28 cellular contexts compared by ENCODE assay signal in the genomic region with DNA sequence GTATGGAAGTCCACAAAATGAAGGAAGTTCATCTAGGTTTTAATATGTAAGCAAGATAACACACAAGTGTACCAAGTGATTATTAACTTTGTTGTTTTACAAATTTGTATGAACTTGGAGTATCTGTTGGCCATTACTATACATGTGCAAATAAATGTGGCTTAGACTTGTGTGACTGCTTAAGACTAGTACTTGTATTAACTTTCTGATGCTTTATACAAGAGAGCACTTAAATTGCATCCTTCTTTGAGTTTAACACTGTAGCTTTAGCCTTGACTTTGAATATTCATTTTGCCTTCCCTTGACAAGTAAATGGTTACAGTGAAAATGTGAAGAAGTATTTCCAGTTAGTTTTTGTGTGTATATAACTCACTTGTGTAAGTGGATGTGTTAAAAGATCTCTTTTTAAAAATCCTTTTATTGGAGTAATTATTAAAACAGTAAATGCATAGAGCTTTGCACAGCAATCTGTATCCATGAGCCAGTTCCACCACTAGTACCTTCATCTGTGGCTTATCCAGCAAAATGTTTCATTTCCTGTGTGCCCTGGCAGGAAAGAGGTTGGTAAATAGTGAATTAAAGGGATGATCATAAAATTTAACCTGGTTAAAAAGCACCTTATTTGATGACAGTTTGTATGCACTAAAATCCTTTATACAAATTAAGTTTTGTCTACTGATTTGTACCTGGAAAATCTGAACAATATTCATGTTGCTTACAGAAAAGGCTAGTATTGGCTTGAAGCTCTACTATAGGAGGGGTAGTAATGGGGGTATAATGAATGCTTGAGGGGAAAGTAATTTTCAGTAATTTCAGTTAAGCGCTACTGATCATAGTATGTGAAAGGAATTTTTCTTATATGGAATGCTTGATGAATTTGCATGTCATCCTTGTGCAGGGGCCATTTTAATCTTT. TPM values are rescaled to one million over a fixed set of nuclear protein-coding genes. Genes with fewer than 3 reads are reported as not detected.
A peak's percentile ranks its signal among the peaks of the same experiment; 100 is the strongest.
DNase-seq lines count a peak whose midpoint lies in the region; ATAC-seq, FAIRE-seq and TF ChIP-seq lines count a peak whose summit lies in the region.
"Had no signal": no experiment of that assay in that cellular context is flagged by ENCODE, and none has a peak within 500 bp of the region (broad histone marks: within the 10 kb centered on the region; RNA-seq: fewer than 3 reads in every experiment).

No MANE protein-coding gene starts in this region.

- no peak overlapping the region for H3K4me3 Mint-ChIP-seq in stimulated activated effector memory CD8-positive, alpha-beta T cell treated with anti-CD3 and anti-CD28 coated beads, Interleukin-12 subunit alpha, Interleukin-12 subunit beta, amount 100 ng/mL, for 72 hours
- H3K4me3 Mint-ChIP-seq: activated T-helper 1 cell treated with anti-CD3 and anti-CD28 coated beads, Interleukin-12 subunit alpha, Interleukin-12 subunit beta, Interleukin-2, Interleukin-4 antibody, amounts not matched to agents 30 ng/mL and 10 ng/mL and 1 ng/mL, durations not matched to agents 14 hours and 24 hours and 36 hours; naive B cell; T-helper 17 cell had no signal

- WGBS in HepG2 (ENCODE audit: low lambda C conversion rate), result 99% methylated on average over 1 of the region's 1 CpG
- WGBS in right lobe of liver (ENCODE audit: insufficient coverage, low coverage, low lambda C conversion rate, missing lambda C conversion rate), result 86% methylated on average over 1 of the region's 1 CpG
- 100% methylated on average over 1 of the region's 1 CpG; no CpG with 5 or more reads in 1 of the 2 experiments for WGBS in H1 (ENCODE audit: extremely low coverage in 1 of 2, insufficient coverage in 1 of 2, insufficient read length in 1 of 2, insufficient replicate concordance in 2 of 2, low coverage in 1 of 2, low lambda C conversion rate in 2 of 2, missing lambda C conversion rate in 1 of 2), 2 experiments

- no peak overlapping the region for H4K91ac ChIP-seq in H1 (replicated peaks; ENCODE audit: insufficient read length, low read length)

- no peak overlapping the region for H3K18ac ChIP-seq in H1 (ENCODE audit: extremely low read depth, low read length)

- in situ Hi-C loops in HepG2 (cut with HindIII; ENCODE audit: extremely low pct_ligation_motif_present, low pct_unique_long_range_greater_than_20kb), result no loop called here

- no peak for TF ChIP-seq RAD21 in HepG2 (CRISPR knock-in tag; IDR thresholded peaks at IDR 0.05)
- TF ChIP-seq RAD21 in H1 (IDR thresholded peaks at IDR 0.05 in 1 of 2, conservative IDR thresholded peaks at IDR 0.05 in 1 of 2; ENCODE audit: low read depth in 2 of 2, low read length in 2 of 2), result no peak

- no peak for TF ChIP-seq EP300 in HepG2 (IDR thresholded peaks at IDR 0.05; ENCODE audit: low read depth in 2 of 2, low read length in 2 of 2)
- TF ChIP-seq EP300 in HepG2 (CRISPR knock-in tag; IDR thresholded peaks at IDR 0.05; ENCODE audit: borderline replicate concordance), result no peak
- TF ChIP-seq EP300 in H1 (IDR thresholded peaks at IDR 0.05; ENCODE audit: borderline replicate concordance in 1 of 2, low read depth in 2 of 2, low read length in 2 of 2), result no peak

- H3K9me3 ChIP-seq in HepG2 (ENCODE audit: low read length) (no peaks in the 10 kb centered on the region), right lobe of liver (no peaks in the 10 kb centered on the region), PC-3 (ENCODE audit: low read length) (no peaks in the 10 kb centered on the region), H1 (ENCODE audit: insufficient read depth in 2 of 2, low read depth in 1 of 2, low read length in 1 of 2) (no peaks in the 10 kb centered on the region)
- H3K9me3 ChIP-seq: left ventricle myocardium inferior, ovary had no signal

- TF ChIP-seq POLR2A in HepG2 (IDR thresholded peaks at IDR 0.05; ENCODE audit: insufficient read depth in 1 of 2, low read depth in 2 of 2, low read length in 2 of 2), result peak; percentile 19 to 23
- TF ChIP-seq POLR2A in right lobe of liver (IDR thresholded peaks at IDR 0.05), result no peak
- TF ChIP-seq POLR2A in H1 (IDR thresholded peaks at IDR 0.05; ENCODE audit: control extremely low read depth in 1 of 2, low read depth in 2 of 2, low read length in 2 of 2), result peak; percentile 24 to 68; a peak in 2 of 3 replicates

- H4K8ac ChIP-seq in H1 (ENCODE audit: extremely low read depth, insufficient read depth, low read length), result no peak overlapping the region

- H4K20me1 ChIP-seq in HepG2 (ENCODE audit: insufficient read depth, low read length), result no peaks in the 10 kb centered on the region; the same call in none of the 2 replicates
- peaks cover 25% of the 10 kb centered on the region; the same call in 1 of the 2 replicates for H4K20me1 ChIP-seq in PC-3 (ENCODE audit: low read length)
- H4K20me1 ChIP-seq in H1 (replicated peaks in 1 of 2; ENCODE audit: control insufficient read depth in 1 of 2, insufficient read depth in 2 of 2, low read length in 2 of 2), result peaks cover 4 to 8% of the 10 kb centered on the region in 2 experiments

- no peaks in the 10 kb centered on the region for H3K9me3 Mint-ChIP-seq in stimulated activated effector memory CD8-positive, alpha-beta T cell treated with anti-CD3 and anti-CD28 coated beads, Interleukin-12 subunit alpha, Interleukin-12 subunit beta, amount 100 ng/mL, for 72 hours
- H3K9me3 Mint-ChIP-seq: activated T-helper 1 cell treated with anti-CD3 and anti-CD28 coated beads, Interleukin-12 subunit alpha, Interleukin-12 subunit beta, Interleukin-2, Interleukin-4 antibody, amounts not matched to agents 30 ng/mL and 10 ng/mL and 1 ng/mL, durations not matched to agents 14 hours and 24 hours and 36 hours; naive B cell had no signal

- H3K27ac Mint-ChIP-seq in stimulated activated effector memory CD8-positive, alpha-beta T cell treated with anti-CD3 and anti-CD28 coated beads, Interleukin-12 subunit alpha, Interleukin-12 subunit beta, amount 100 ng/mL, for 72 hours, result peak overlapping the region; percentile 24
- H3K27ac Mint-ChIP-seq: activated T-helper 1 cell treated with anti-CD3 and anti-CD28 coated beads, Interleukin-12 subunit alpha, Interleukin-12 subunit beta, Interleukin-2, Interleukin-4 antibody, amounts not matched to agents 30 ng/mL and 10 ng/mL and 1 ng/mL, durations not matched to agents 14 hours and 24 hours and 36 hours; T-helper 17 cell had no signal

- H3K4me1 ChIP-seq in HepG2 (ENCODE audit: insufficient read depth, low read length), result peaks cover 45% of the 10 kb centered on the region
- H3K4me1 ChIP-seq in right lobe of liver, result peaks cover 0 to under 1% (median 0%) of the 10 kb centered on the region in 4 donors
- peaks cover 6% of the 10 kb centered on the region for H3K4me1 ChIP-seq in PC-3 (ENCODE audit: insufficient read depth, low read length)
- H3K4me1 ChIP-seq in H1 (replicated peaks in 1 of 4; ENCODE audit: control insufficient read depth in 3 of 4, insufficient read depth in 4 of 4, low read length in 3 of 4), result peaks cover 0 to 10% (median 4%) of the 10 kb centered on the region in 4 experiments; a peak in 4 of 7 replicates

- H3K4me2 ChIP-seq in HepG2 (ENCODE audit: low read depth, low read length) (no peak overlapping the region), PC-3 (ENCODE audit: low read length) (no peak overlapping the region), H1 (ENCODE audit: insufficient read depth in 1 of 2, low read depth in 2 of 2, low read length in 2 of 2) (no peak overlapping the region)

- H3F3A ChIP-seq in PC-3 (ENCODE audit: low read length, unreplicated experiment), result peaks cover 38% of the 10 kb centered on the region

- no peak overlapping the region for H3K23ac ChIP-seq in H1 (ENCODE audit: insufficient read length)

- H3K79me1 ChIP-seq in H1 (ENCODE audit: low read depth, low read length), result no peaks in the 10 kb centered on the region; the same call in none of the 2 replicates

- POLR2A ChIA-PET in HepG2 (lab: Yijun Ruan, JAX) (interaction anchor here (0.8 to 9.0 kb wide), 6 partner anchors 8 to 83 kb away, joined by 3 to 99 read pairs (median 4); a partner anchor contains a TSS), PC-3 (lab: Charles Lee; ENCODE audit: unreplicated experiment) (interaction anchor here (1.2 kb wide), 1 partner anchor 13 kb away, joined by 5 read pairs; a partner anchor contains a TSS), H1 (lab: Charles Lee; ENCODE audit: partially characterized antibody) (interaction anchor here (0.6 to 13.8 kb wide), 10 partner anchors 9 to 183 kb away, joined by 3 to 219 read pairs (median 3); a partner anchor contains a TSS)

- FAIRE-seq in HepG2 (lab: Jason Lieb, UNC) (no peak), H1 (lab: Jason Lieb, UNC) (no peak)

- ATAC-seq in HepG2 (no peak), right lobe of liver (no peak), PC-3 (peak; percentile 51)
- no peak for ATAC-seq in stimulated activated effector memory CD8-positive, alpha-beta T cell treated with anti-CD3 and anti-CD28 coated beads, Interleukin-12 subunit alpha, Interleukin-12 subunit beta, amount 100 ng/mL, for 72 hours
- ATAC-seq: SK-N-SH treated with all-trans-retinoic acid at 6 μM for 48 hours, T-helper 17 cell had no signal

- H3K27ac ChIP-seq in HepG2 (ENCODE audit: extremely low read length, insufficient read depth, low read length) (peak overlapping the region; percentile 4), right lobe of liver (no peak overlapping the region), PC-3 (ENCODE audit: low read length) (no peak overlapping the region), H1 (ENCODE audit: low read depth, low read length) (no peak overlapping the region)
- H3K27ac ChIP-seq: C4-2B, left ventricle myocardium inferior, ovary had no signal

- peaks cover 38 to 63% of the 10 kb centered on the region in 2 experiments for H3K36me3 ChIP-seq in HepG2 (replicated peaks in 1 of 2; ENCODE audit: control insufficient read depth in 1 of 2, insufficient read depth in 2 of 2, low read length in 2 of 2)
- H3K36me3 ChIP-seq in right lobe of liver, result peaks cover 20 to 66% (median 42%) of the 10 kb centered on the region in 4 donors
- H3K36me3 ChIP-seq in PC-3 (ENCODE audit: low read depth, low read length), result peaks cover 56% of the 10 kb centered on the region
- peaks cover 30 to 71% (median 54%) of the 10 kb centered on the region in 4 experiments for H3K36me3 ChIP-seq in H1 (ENCODE audit: control insufficient read depth in 2 of 4, insufficient read depth in 4 of 4, low read length in 3 of 4)
- H3K36me3 ChIP-seq: ovary had no signal

- no peak overlapping the region for H2BK15ac ChIP-seq in H1 (ENCODE audit: low read length)

- no peak overlapping the region for H3K56ac ChIP-seq in H1 (replicated peaks; ENCODE audit: insufficient read length, low read depth, low read length)

- H3K4me3 ChIP-seq in HepG2 (replicated peaks in 1 of 3; ENCODE audit: insufficient read depth in 1 of 3, low read depth in 2 of 3, low read length in 3 of 3), result no peak overlapping the region
- H3K4me3 ChIP-seq in right lobe of liver, result no peak overlapping the region
- no peak overlapping the region for H3K4me3 ChIP-seq in PC-3 (ENCODE audit: low read length)
- no peak overlapping the region for H3K4me3 ChIP-seq in H1 (ENCODE audit: extremely low read depth in 1 of 4, insufficient read depth in 2 of 4, low read depth in 3 of 4, low read length in 4 of 4)
- H3K4me3 ChIP-seq: left ventricle myocardium inferior, ovary had no signal

- H3K14ac ChIP-seq in H1 (ENCODE audit: insufficient read length), result no peak overlapping the region

- H3K27me3 ChIP-seq in HepG2 (ENCODE audit: control insufficient read depth in 1 of 2, insufficient read depth in 2 of 2, low read length in 2 of 2), result no peaks in the 10 kb centered on the region
- no peaks in the 10 kb centered on the region for H3K27me3 ChIP-seq in right lobe of liver
- H3K27me3 ChIP-seq in PC-3 (ENCODE audit: low read length), result no peaks in the 10 kb centered on the region
- no peaks in the 10 kb centered on the region for H3K27me3 ChIP-seq in H1 (replicated peaks in 1 of 4; ENCODE audit: control insufficient read depth in 3 of 4, extremely low read depth in 1 of 4, insufficient read depth in 3 of 4, low read length in 3 of 4)
- H3K27me3 ChIP-seq: ovary had no signal

- no peak overlapping the region for H3K9ac ChIP-seq in HepG2 (ENCODE audit: insufficient read depth, low read depth, low read length)
- H3K9ac ChIP-seq in PC-3 (ENCODE audit: low read length), result no peak overlapping the region
- no peak overlapping the region for H3K9ac ChIP-seq in H1 (replicated peaks in 1 of 4; ENCODE audit: extremely low read depth in 1 of 4, low read depth in 3 of 4, low read length in 3 of 4)

- H2AFZ ChIP-seq in HepG2 (ENCODE audit: low read length) (no peak overlapping the region), PC-3 (ENCODE audit: low read length) (no peak overlapping the region), H1 (ENCODE audit: low read length) (no peak overlapping the region)

- no peaks in the 10 kb centered on the region for H3K9me2 ChIP-seq in PC-3 (replicated peaks; ENCODE audit: low read length)

- TF ChIP-seq CTCF in HepG2 (CRISPR knock-in tag; IDR thresholded peaks at IDR 0.05), result no peak
- no peak for TF ChIP-seq CTCF in right lobe of liver (IDR thresholded peaks at IDR 0.05)
- TF ChIP-seq CTCF in PC-3 (conservative IDR thresholded peaks at IDR 0.05; ENCODE audit: low read depth, low read length), result no peak
- TF ChIP-seq CTCF in H1 (IDR thresholded peaks at IDR 0.05; ENCODE audit: control extremely low read depth in 1 of 3, insufficient read depth in 1 of 3, low read depth in 1 of 3, low read length in 3 of 3), result no peak

- no peak overlapping the region for H2BK120ac ChIP-seq in H1 (replicated peaks; ENCODE audit: low read depth, low read length)

- no peak overlapping the region for H2BK20ac ChIP-seq in H1 (ENCODE audit: low read length)

- H3K79me2 ChIP-seq in HepG2 (ENCODE audit: insufficient read depth, low read length), result peaks cover 12% of the 10 kb centered on the region
- H3K79me2 ChIP-seq in PC-3 (ENCODE audit: low read length), result peaks cover 33% of the 10 kb centered on the region
- H3K79me2 ChIP-seq in H1 (ENCODE audit: control insufficient read depth in 1 of 2, insufficient read depth in 2 of 2, low read length in 2 of 2), result peaks cover 0 to 21% of the 10 kb centered on the region in 2 experiments; a peak in 3 of 4 replicates

- no peak overlapping the region for H3K4ac ChIP-seq in H1 (replicated peaks; ENCODE audit: insufficient read length, low read depth, low read length)

- no peaks in the 10 kb centered on the region; the same call in 1 of the 2 replicates for H3K23me2 ChIP-seq in H1 (ENCODE audit: low read depth, low read length)

- no peak overlapping the region for H2BK12ac ChIP-seq in H1 (ENCODE audit: low read depth, low read length)

- peaks cover 20% of the 10 kb centered on the region for H3K36me3 Mint-ChIP-seq in stimulated activated effector memory CD8-positive, alpha-beta T cell treated with anti-CD3 and anti-CD28 coated beads, Interleukin-12 subunit alpha, Interleukin-12 subunit beta, amount 100 ng/mL, for 72 hours

- intact Hi-C loops in HepG2 (cut with micrococcal nuclease; ENCODE audit: unreplicated experiment) (no loop called here), right lobe of liver (cut with DNase I) (no loop called here), PC-3 (cut with micrococcal nuclease) (no loop called here)

- BruUV-seq in HepG2 (replicated peaks; lab: Mats Ljungman, UMichigan) (no TSS peak), PC-3 (replicated peaks; lab: Mats Ljungman, UMichigan) (no TSS peak)

- H3K4me1 Mint-ChIP-seq in stimulated activated effector memory CD8-positive, alpha-beta T cell treated with anti-CD3 and anti-CD28 coated beads, Interleukin-12 subunit alpha, Interleukin-12 subunit beta, amount 100 ng/mL, for 72 hours, result peaks cover 17% of the 10 kb centered on the region

- no peak overlapping the region for H2AK5ac ChIP-seq in H1 (ENCODE audit: low read depth, low read length)

- H4K5ac ChIP-seq in H1 (ENCODE audit: insufficient read length, low read depth, low read length), result no peak overlapping the region

- no peak for DNase-seq in HepG2 (ENCODE audit: low spot score)
- no peak for DNase-seq in right lobe of liver
- DNase-seq in PC-3, result peak; percentile 17
- DNase-seq in H1 (ENCODE audit: low read depth in 1 of 2, low spot score in 2 of 2), result no peak
- peak in 1 of 2 donors; percentile 20 for DNase-seq in stimulated activated effector memory CD8-positive, alpha-beta T cell treated with anti-CD3 and anti-CD28 coated beads, Interleukin-12 subunit alpha, Interleukin-12 subunit beta, amount 100 ng/mL, for 72 hours (ENCODE audit: low spot score in 2 of 2)
- DNase-seq in COLO668 (lab: John Stamatoyannopoulos, UW; ENCODE audit: unreplicated experiment), result no peak
- no peak for DNase-seq in NCI-H2107 (lab: John Stamatoyannopoulos, UW)
- no peak for DNase-seq in stimulated activated CD4-positive, alpha-beta T cell treated with anti-CD3 and anti-CD28 coated beads, Interleukin-4, amount 100 ng/mL, for 24 hours
- DNase-seq: activated CD4-positive, alpha-beta T cell treated with anti-CD3 and anti-CD28 coated beads for 48 hours; dermis blood vessel endothelial cell; DMS79 treated with DMSO at 0.1 percent for 48 hours; GF-D8; HCEC 1CT; hypothalamus; islet precursor cell; KBM-7; left ventricle myocardium inferior; MM.1S; naive B cell; NCI-H1417; NCI-H446; ovary; retina; stimulated activated CD4-positive, alpha-beta T cell treated with anti-CD3 and anti-CD28 coated beads, Interleukin-2, amount 100 ng/mL, for 24 hours; T-helper 17 cell had no signal

- CTCF ChIA-PET in HepG2 (lab: Yijun Ruan, JAX; ENCODE audit: low intra/inter-chr PET ratio, low total read pairs), result no interaction called here
- CTCF ChIA-PET in PC-3 (lab: Charles Lee), result no interaction called here
- CTCF ChIA-PET in H1 (lab: Charles Lee; ENCODE audit: partially characterized antibody), result no interaction called here

- no peak overlapping the region for H2BK5ac ChIP-seq in H1 (ENCODE audit: low read depth, low read length)

RNA-seq across cellular contexts. Expression of a gene that starts 8.0 kb away (rescaled TPM):
- total RNA-seq in HepG2 (2016; rRNA removed; fragmentation: Illumina TruSeq; extraction: Trizol) (110 and 214 TPM in 2 replicates), right lobe of liver (10 to 100 TPM; 12.2 to 42.0 (median 23.8) TPM), PC-3 (2014; rRNA removed) (36.7 and 45.6 TPM in 2 replicates)
- total RNA-seq in HepG2 (2016; cell fraction: cytosol; rRNA removed; fragmentation: Illumina TruSeq; extraction: Trizol; ENCODE audit: low read depth), result 47.1 and 48.8 TPM in 2 replicates
- 105 and 215 TPM in 2 replicates for total RNA-seq in HepG2 (2016; cell fraction: insoluble cytoplasmic fraction; rRNA removed; fragmentation: Illumina TruSeq; extraction: Trizol)
- 22.0 and 26.0 TPM in 2 replicates for total RNA-seq in HepG2 (2016; cell fraction: membrane; rRNA removed; fragmentation: Illumina TruSeq; extraction: Trizol)
- total RNA-seq in HepG2 (2016; cell fraction: nucleus; rRNA removed; fragmentation: Illumina TruSeq; extraction: Trizol), result 407 and 445 TPM in 2 replicates
- polyA plus RNA-seq in HepG2 (2011; rRNA removed) (58.0 and 58.6 TPM in 2 replicates), H1 (2011; rRNA removed) (27.5 and 56.5 TPM in 2 replicates)
- polyA plus RNA-seq in HepG2 (2011; cell fraction: cytosol; rRNA removed), result 22.1 and 29.7 TPM in 2 replicates
- 315 and 430 TPM in 2 replicates for polyA plus RNA-seq in HepG2 (2011; cell fraction: nucleus; rRNA removed)
- 184 and 252 TPM in 2 replicates for polyA plus RNA-seq in HepG2 (2012)
- 4.4 and 5.0 TPM in 2 replicates for polyA plus RNA-seq in HepG2 (2016; cell fraction: cytosol; fragmentation: Illumina TruSeq; extraction: Trizol; ENCODE audit: low read depth)
- polyA plus RNA-seq in HepG2 (2016; cell fraction: insoluble cytoplasmic fraction; fragmentation: Illumina TruSeq; extraction: Trizol; ENCODE audit: low read depth), result 155 and 157 TPM in 2 replicates
- polyA plus RNA-seq in HepG2 (2016; cell fraction: membrane; fragmentation: Illumina TruSeq; extraction: Trizol; ENCODE audit: low read depth), result 13.0 and 14.4 TPM in 2 replicates
- polyA plus RNA-seq in HepG2 (2016; cell fraction: nucleus; fragmentation: Illumina TruSeq; extraction: Trizol; ENCODE audit: insufficient read depth, low read depth), result 1,319 and 1,369 TPM in 2 replicates
- polyA minus RNA-seq in HepG2 (2011; rRNA and poly(A)+ RNA removed; ENCODE audit: low replicate concordance), result 19.2 and 20.9 TPM in 2 replicates
- 15.5 and 21.0 TPM in 2 replicates for polyA minus RNA-seq in HepG2 (2011; cell fraction: cytosol; rRNA and poly(A)+ RNA removed)
- polyA minus RNA-seq in HepG2 (2011; cell fraction: nucleus; rRNA and poly(A)+ RNA removed), result 311 and 317 TPM in 2 replicates
- total RNA-seq in H1 (2021; fragmentation: NEBNext Ultra II Directional; extraction: Animal tissue kit (Norgen Biotek cat#: 25700)), result 113 and 121 TPM in 2 replicates
- 76.5 TPM for polyA plus RNA-seq in H1 (2011; cell fraction: cytosol; rRNA removed)
- polyA plus RNA-seq in H1 (2011; cell fraction: nucleus; rRNA removed), result 78.4 TPM
- polyA plus RNA-seq in H1 (2012, experiment 1 of 2), result 139 to 224 TPM (median 157 TPM) in 4 replicates
- polyA plus RNA-seq in H1 (2012, experiment 2 of 2), result 12.1 TPM
- polyA plus RNA-seq in H1 (2013, experiment 1 of 2), result 196 TPM
- 174 TPM for polyA plus RNA-seq in H1 (2013, experiment 2 of 2)
- polyA minus RNA-seq in H1 (2011; rRNA and poly(A)+ RNA removed), result 21.5 and 24.9 TPM in 2 replicates
- 21.4 TPM for polyA minus RNA-seq in H1 (2011; cell fraction: cytosol; rRNA and poly(A)+ RNA removed)
- polyA minus RNA-seq in H1 (2011; cell fraction: nucleus; rRNA and poly(A)+ RNA removed), result 71.4 TPM

RNA-seq across cellular contexts. Expression of a gene that starts 12.9 kb away (rescaled TPM):
- total RNA-seq in HepG2 (2016; rRNA removed; fragmentation: Illumina TruSeq; extraction: Trizol), result 51.2 and 77.5 TPM in 2 replicates
- total RNA-seq in HepG2 (2016; cell fraction: cytosol; rRNA removed; fragmentation: Illumina TruSeq; extraction: Trizol; ENCODE audit: low read depth), result 9.2 and 9.8 TPM in 2 replicates
- 48.6 and 74.0 TPM in 2 replicates for total RNA-seq in HepG2 (2016; cell fraction: insoluble cytoplasmic fraction; rRNA removed; fragmentation: Illumina TruSeq; extraction: Trizol)
- 22.7 and 27.3 TPM in 2 replicates for total RNA-seq in HepG2 (2016; cell fraction: membrane; rRNA removed; fragmentation: Illumina TruSeq; extraction: Trizol)
- 47.2 and 50.6 TPM in 2 replicates for total RNA-seq in HepG2 (2016; cell fraction: nucleus; rRNA removed; fragmentation: Illumina TruSeq; extraction: Trizol)
- polyA plus RNA-seq in HepG2 (2011; rRNA removed), result 29.8 and 34.3 TPM in 2 replicates
- 19.3 and 27.7 TPM in 2 replicates for polyA plus RNA-seq in HepG2 (2011; cell fraction: cytosol; rRNA removed)
- polyA plus RNA-seq in HepG2 (2011; cell fraction: nucleus; rRNA removed), result 37.2 and 38.5 TPM in 2 replicates
- 35.0 and 40.6 TPM in 2 replicates for polyA plus RNA-seq in HepG2 (2012)
- 3.4 and 3.5 TPM in 2 replicates for polyA plus RNA-seq in HepG2 (2016; cell fraction: cytosol; fragmentation: Illumina TruSeq; extraction: Trizol; ENCODE audit: low read depth)
- polyA plus RNA-seq in HepG2 (2016; cell fraction: insoluble cytoplasmic fraction; fragmentation: Illumina TruSeq; extraction: Trizol; ENCODE audit: low read depth), result 65.3 and 70.4 TPM in 2 replicates
- polyA plus RNA-seq in HepG2 (2016; cell fraction: membrane; fragmentation: Illumina TruSeq; extraction: Trizol; ENCODE audit: low read depth), result 13.6 and 13.7 TPM in 2 replicates
- 67.7 and 73.9 TPM in 2 replicates for polyA plus RNA-seq in HepG2 (2016; cell fraction: nucleus; fragmentation: Illumina TruSeq; extraction: Trizol; ENCODE audit: insufficient read depth, low read depth)
- 12.1 and 22.6 TPM in 2 replicates for polyA minus RNA-seq in HepG2 (2011; rRNA and poly(A)+ RNA removed; ENCODE audit: low replicate concordance)
- 23.4 and 31.4 TPM in 2 replicates for polyA minus RNA-seq in HepG2 (2011; cell fraction: cytosol; rRNA and poly(A)+ RNA removed)
- polyA minus RNA-seq in HepG2 (2011; cell fraction: nucleus; rRNA and poly(A)+ RNA removed), result 55.9 and 62.2 TPM in 2 replicates
- total RNA-seq in right lobe of liver, result 10 to 100 TPM; 11.4 to 26.9 (median 15.1) TPM
- 24.0 and 34.5 TPM in 2 replicates for total RNA-seq in PC-3 (2014; rRNA removed)
- total RNA-seq in H1 (2021; fragmentation: NEBNext Ultra II Directional; extraction: Animal tissue kit (Norgen Biotek cat#: 25700)), result 22.5 and 23.4 TPM in 2 replicates
- 5.5 and 9.0 TPM in 2 replicates for polyA plus RNA-seq in H1 (2011; rRNA removed)
- polyA plus RNA-seq in H1 (2011; cell fraction: cytosol; rRNA removed), result 12.3 TPM
- polyA plus RNA-seq in H1 (2011; cell fraction: nucleus; rRNA removed), result 13.0 TPM
- 11.3 to 17.1 TPM (median 12.2 TPM) in 4 replicates for polyA plus RNA-seq in H1 (2012, experiment 1 of 2)
- polyA plus RNA-seq in H1 (2012, experiment 2 of 2), result 1.2 TPM
- polyA plus RNA-seq in H1 (2013, experiment 1 of 2), result 13.4 TPM
- polyA plus RNA-seq in H1 (2013, experiment 2 of 2), result 14.4 TPM
- 7.4 and 9.2 TPM in 2 replicates for polyA minus RNA-seq in H1 (2011; rRNA and poly(A)+ RNA removed)
- 11.2 TPM for polyA minus RNA-seq in H1 (2011; cell fraction: cytosol; rRNA and poly(A)+ RNA removed)
- 14.6 TPM for polyA minus RNA-seq in H1 (2011; cell fraction: nucleus; rRNA and poly(A)+ RNA removed)

RNA-seq across cellular contexts. Expression of a gene that starts 50.7 kb away (rescaled TPM):
- total RNA-seq in HepG2 (2016; rRNA removed; fragmentation: Illumina TruSeq; extraction: Trizol) (119 and 158 TPM in 2 replicates), right lobe of liver (10 to 100 TPM; 58.7 to 90.8 (median 73.6) TPM), PC-3 (2014; rRNA removed) (11.8 and 12.3 TPM in 2 replicates)
- 154 and 169 TPM in 2 replicates for total RNA-seq in HepG2 (2016; cell fraction: cytosol; rRNA removed; fragmentation: Illumina TruSeq; extraction: Trizol; ENCODE audit: low read depth)
- total RNA-seq in HepG2 (2016; cell fraction: insoluble cytoplasmic fraction; rRNA removed; fragmentation: Illumina TruSeq; extraction: Trizol), result 111 and 161 TPM in 2 replicates
- 165 and 196 TPM in 2 replicates for total RNA-seq in HepG2 (2016; cell fraction: membrane; rRNA removed; fragmentation: Illumina TruSeq; extraction: Trizol)
- total RNA-seq in HepG2 (2016; cell fraction: nucleus; rRNA removed; fragmentation: Illumina TruSeq; extraction: Trizol), result 192 and 219 TPM in 2 replicates
- polyA plus RNA-seq in HepG2 (2011; rRNA removed) (131 and 134 TPM in 2 replicates), H1 (2011; rRNA removed) (6.5 and 10.1 TPM in 2 replicates)
- 57.1 and 79.7 TPM in 2 replicates for polyA plus RNA-seq in HepG2 (2011; cell fraction: cytosol; rRNA removed)
- polyA plus RNA-seq in HepG2 (2011; cell fraction: nucleus; rRNA removed), result 77.3 and 94.7 TPM in 2 replicates
- 103 and 118 TPM in 2 replicates for polyA plus RNA-seq in HepG2 (2012)
- 19.6 and 24.5 TPM in 2 replicates for polyA plus RNA-seq in HepG2 (2016; cell fraction: cytosol; fragmentation: Illumina TruSeq; extraction: Trizol; ENCODE audit: low read depth)
- 95.4 and 102 TPM in 2 replicates for polyA plus RNA-seq in HepG2 (2016; cell fraction: insoluble cytoplasmic fraction; fragmentation: Illumina TruSeq; extraction: Trizol; ENCODE audit: low read depth)
- 45.8 and 50.4 TPM in 2 replicates for polyA plus RNA-seq in HepG2 (2016; cell fraction: membrane; fragmentation: Illumina TruSeq; extraction: Trizol; ENCODE audit: low read depth)
- 216 and 223 TPM in 2 replicates for polyA plus RNA-seq in HepG2 (2016; cell fraction: nucleus; fragmentation: Illumina TruSeq; extraction: Trizol; ENCODE audit: insufficient read depth, low read depth)
- polyA minus RNA-seq in HepG2 (2011; rRNA and poly(A)+ RNA removed; ENCODE audit: low replicate concordance), result 24.3 and 71.9 TPM in 2 replicates
- polyA minus RNA-seq in HepG2 (2011; cell fraction: cytosol; rRNA and poly(A)+ RNA removed), result 59.9 and 69.8 TPM in 2 replicates
- polyA minus RNA-seq in HepG2 (2011; cell fraction: nucleus; rRNA and poly(A)+ RNA removed), result 211 and 242 TPM in 2 replicates
- total RNA-seq in H1 (2021; fragmentation: NEBNext Ultra II Directional; extraction: Animal tissue kit (Norgen Biotek cat#: 25700)), result 15.0 and 16.1 TPM in 2 replicates
- polyA plus RNA-seq in H1 (2011; cell fraction: cytosol; rRNA removed), result 7.7 TPM
- 10.5 TPM for polyA plus RNA-seq in H1 (2011; cell fraction: nucleus; rRNA removed)
- 7.2 to 11.4 TPM (median 9.4 TPM) in 4 replicates for polyA plus RNA-seq in H1 (2012, experiment 1 of 2)
- polyA plus RNA-seq in H1 (2012, experiment 2 of 2), result 2.3 TPM
- polyA plus RNA-seq in H1 (2013, experiment 1 of 2), result 19.0 TPM
- 19.6 TPM for polyA plus RNA-seq in H1 (2013, experiment 2 of 2)
- 6.7 and 9.2 TPM in 2 replicates for polyA minus RNA-seq in H1 (2011; rRNA and poly(A)+ RNA removed)
- 7.0 TPM for polyA minus RNA-seq in H1 (2011; cell fraction: cytosol; rRNA and poly(A)+ RNA removed)
- polyA minus RNA-seq in H1 (2011; cell fraction: nucleus; rRNA and poly(A)+ RNA removed), result 8.6 TPM
